1 cellular context compared by ENCODE assay signal in genomic region chr3:42025388-42026138, GRCh38.
TF ChIP-seq lines count a peak whose summit lies in the region.

No MANE protein-coding gene starts in this region.

TF ChIP-seq in HEK293, 187 proteins besides CTCF, POLR2A, EP300 and RAD21 (continued from another document):
- no peak for TF ChIP-seq ZBTB11 (tag by site-specific recombination; conservative IDR thresholded peaks at IDR 0.05; ENCODE audit: low read depth)
- no peak for TF ChIP-seq ZFP37 (tag by site-specific recombination; IDR thresholded peaks at IDR 0.05)
- no peak for TF ChIP-seq ZNF558 (tag by site-specific recombination; IDR thresholded peaks at IDR 0.05)
- TF ChIP-seq ZFHX2 (tag by site-specific recombination; conservative IDR thresholded peaks at IDR 0.05) = peak; percentile 86
- no peak for TF ChIP-seq PRDM2 (tag by site-specific recombination; IDR thresholded peaks at IDR 0.05; ENCODE audit: borderline replicate concordance)
- no peak for TF ChIP-seq YY1 (tag by site-specific recombination; IDR thresholded peaks at IDR 0.05)
- TF ChIP-seq ZNF302 (tag by site-specific recombination; IDR thresholded peaks at IDR 0.05; ENCODE audit: low read depth) = no peak
- no peak for TF ChIP-seq MEIS1 (CRISPR knock-in tag; IDR thresholded peaks at IDR 0.05; ENCODE audit: borderline replicate concordance)
- no peak for TF ChIP-seq ZNF26 (tag by site-specific recombination; IDR thresholded peaks at IDR 0.05)
TF ChIP-seq in HEK293: peak in this region for 8.
